Comparison of ENCODE assay signal across 2 cellular contexts in the genomic region with DNA sequence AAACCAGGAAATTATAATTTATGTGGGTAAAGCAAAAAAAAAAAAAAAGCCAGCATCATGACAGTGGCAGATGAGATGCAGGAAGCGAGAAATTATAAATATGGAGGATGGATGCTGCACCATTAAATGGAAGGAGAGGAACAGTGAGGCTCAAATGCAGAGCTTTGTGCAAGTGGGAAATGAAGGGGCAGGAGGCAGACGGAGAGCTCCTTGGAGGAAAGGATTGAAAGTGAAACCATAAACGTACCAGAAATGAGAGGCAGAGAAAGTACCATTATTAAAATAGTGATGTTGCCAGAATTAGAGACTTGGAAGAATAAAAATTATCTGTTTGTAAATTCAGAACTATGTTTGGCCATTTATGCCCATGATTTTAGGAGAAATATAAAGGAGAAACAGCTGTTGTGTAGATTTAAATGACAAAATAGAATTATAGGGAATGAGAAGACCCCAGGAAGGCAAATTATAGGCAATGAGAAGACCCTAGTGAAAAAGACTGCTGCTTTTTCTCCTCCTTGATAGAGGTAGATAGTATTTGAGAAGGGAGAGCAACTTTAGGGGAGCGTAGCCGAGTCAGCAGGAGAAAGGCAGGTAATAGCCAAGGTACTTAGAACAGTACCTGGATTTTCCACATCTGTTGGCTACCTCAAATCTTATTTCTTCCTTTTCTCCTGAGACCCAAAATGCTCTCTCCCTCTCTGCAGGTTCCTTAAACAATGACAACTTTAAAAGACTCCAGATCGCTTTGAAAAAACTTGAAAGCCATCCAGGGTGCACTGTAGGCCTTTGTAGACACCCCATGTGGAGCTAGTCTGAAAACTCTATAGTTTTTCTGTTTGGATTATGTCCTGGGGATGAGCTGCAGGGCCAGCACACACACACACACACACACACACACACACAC.
TF ChIP-seq lines count a peak whose summit lies in the region.

No MANE protein-coding gene starts in this region.

TF ChIP-seq in IMR-90, 13 proteins besides CTCF, POLR2A, EP300 and RAD21:
- TF ChIP-seq MAFK (IDR thresholded peaks at IDR 0.05; ENCODE audit: low read depth, low read length) (no peak), MXI1 (IDR thresholded peaks at IDR 0.05; ENCODE audit: borderline replicate concordance, low read depth, low read length) (no peak)
- TF ChIP-seq, protein P1, sequence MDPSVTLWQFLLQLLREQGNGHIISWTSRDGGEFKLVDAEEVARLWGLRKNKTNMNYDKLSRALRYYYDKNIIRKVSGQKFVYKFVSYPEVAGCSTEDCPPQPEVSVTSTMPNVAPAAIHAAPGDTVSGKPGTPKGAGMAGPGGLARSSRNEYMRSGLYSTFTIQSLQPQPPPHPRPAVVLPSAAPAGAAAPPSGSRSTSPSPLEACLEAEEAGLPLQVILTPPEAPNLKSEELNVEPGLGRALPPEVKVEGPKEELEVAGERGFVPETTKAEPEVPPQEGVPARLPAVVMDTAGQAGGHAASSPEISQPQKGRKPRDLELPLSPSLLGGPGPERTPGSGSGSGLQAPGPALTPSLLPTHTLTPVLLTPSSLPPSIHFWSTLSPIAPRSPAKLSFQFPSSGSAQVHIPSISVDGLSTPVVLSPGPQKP (IDR thresholded peaks at IDR 0.05; ENCODE audit: borderline replicate concordance, low read depth, low read length): no peak

TF ChIP-seq in endothelial cell of umbilical vein, 7 proteins besides CTCF, POLR2A, EP300 and RAD21:
- no peak for TF ChIP-seq GATA2 (IDR thresholded peaks at IDR 0.05; ENCODE audit: insufficient read depth, insufficient read length, low read depth, low read length)
- TF ChIP-seq POLR2AphosphoS5 (IDR thresholded peaks at IDR 0.05; ENCODE audit: insufficient read depth, low read depth, low read length): no peak
- TF ChIP-seq, protein P2, sequence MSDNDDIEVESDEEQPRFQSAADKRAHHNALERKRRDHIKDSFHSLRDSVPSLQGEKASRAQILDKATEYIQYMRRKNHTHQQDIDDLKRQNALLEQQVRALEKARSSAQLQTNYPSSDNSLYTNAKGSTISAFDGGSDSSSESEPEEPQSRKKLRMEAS (IDR thresholded peaks at IDR 0.05; ENCODE audit: insufficient read depth, insufficient read length): no peak
- TF ChIP-seq EZH2 (IDR thresholded peaks at IDR 0.05; ENCODE audit: borderline replicate concordance, low read depth, low read length, severe bottlenecking): no peak
- TF ChIP-seq FOS (IDR thresholded peaks at IDR 0.05; ENCODE audit: borderline replicate concordance, insufficient read depth, low read length): no peak
- no peak for TF ChIP-seq JUN (IDR thresholded peaks at IDR 0.05; ENCODE audit: borderline replicate concordance, insufficient read depth, insufficient read length, low read depth)
- TF ChIP-seq MYC (IDR thresholded peaks at IDR 0.05; ENCODE audit: low read depth, low read length): no peak
